26 cellular contexts compared by ENCODE assay signal in genomic region chr6:160221918-160222317, GRCh38. TPM values are rescaled to one million over a fixed set of nuclear protein-coding genes. Genes with fewer than 3 reads are reported as not detected.
"Had no signal": no experiment of that assay in that cellular context is flagged by ENCODE, and none has a peak within 500 bp of the region (broad histone marks: within the 10 kb centered on the region; RNA-seq: fewer than 3 reads in every experiment).

No MANE protein-coding gene starts in this region.

- H3K4me2 ChIP-seq: neural progenitor cell had no signal

- H3K9me3 ChIP-seq: ovary, right atrium auricular region, sigmoid colon, thyroid gland, upper lobe of right lung, vagina had no signal

- H2AFZ ChIP-seq: neural progenitor cell had no signal

- H3K9ac ChIP-seq: neural progenitor cell had no signal

- H3K27me3 ChIP-seq: neural progenitor cell, ovary, right atrium auricular region, sigmoid colon, thyroid gland, upper lobe of right lung, vagina had no signal

- H3K4me3 ChIP-seq: heart left ventricle, neural progenitor cell, ovary, right atrium auricular region, sigmoid colon, skin epidermis, stomach, thyroid gland, upper lobe of right lung, vagina had no signal

- H3K27ac ChIP-seq: heart left ventricle, neural progenitor cell, ovary, right atrium auricular region, sigmoid colon, skin epidermis, stomach, thyroid gland, upper lobe of right lung, vagina had no signal

- H3K4me1 ChIP-seq: heart left ventricle, neural progenitor cell, right atrium auricular region, thyroid gland, upper lobe of right lung, vagina had no signal

- FAIRE-seq: endometrium, frontal cortex, islet of Langerhans had no signal

- DNase-seq: effector memory CD4-positive, alpha-beta T cell; heart left ventricle; hypothalamus; nucleus accumbens; ovary; sigmoid colon; stimulated activated CD4-positive, alpha-beta T cell treated with anti-CD3 and anti-CD28 coated beads, Interleukin-12 subunit alpha, Interleukin-12 subunit beta, amount 100 ng/mL, for 4 hours; stimulated activated naive CD4-positive, alpha-beta T cell; stomach; substantia nigra; thyroid gland; upper lobe of right lung had no signal

- H3K36me3 ChIP-seq: heart left ventricle, neural progenitor cell, ovary, right atrium auricular region, sigmoid colon, stomach, thyroid gland, upper lobe of right lung, vagina had no signal

RNA-seq across cellular contexts. Expression of gene SLC22A2, which starts 36.7 kb away (rescaled TPM):
- total RNA-seq: esophagus mucosa; fibroblast of lung; glomerular endothelial cell; heart left ventricle; left lobe of liver; lower leg skin; mammary epithelial cell; natural killer cell treated with Interleukin-12 subunit alpha and Interleukin-12 subunit beta and Interleukin-15 and Interleukin-18, amount 100 ng/mL, for 72 hours; right atrium auricular region; stomach; thyroid gland; upper lobe of right lung; vagina had no signal
- polyA plus RNA-seq: fibroblast of lung, heart left ventricle, mammary epithelial cell, sigmoid colon, stomach had no signal
